Comparison of ENCODE assay signal across 8 cellular contexts in the genomic region with DNA sequence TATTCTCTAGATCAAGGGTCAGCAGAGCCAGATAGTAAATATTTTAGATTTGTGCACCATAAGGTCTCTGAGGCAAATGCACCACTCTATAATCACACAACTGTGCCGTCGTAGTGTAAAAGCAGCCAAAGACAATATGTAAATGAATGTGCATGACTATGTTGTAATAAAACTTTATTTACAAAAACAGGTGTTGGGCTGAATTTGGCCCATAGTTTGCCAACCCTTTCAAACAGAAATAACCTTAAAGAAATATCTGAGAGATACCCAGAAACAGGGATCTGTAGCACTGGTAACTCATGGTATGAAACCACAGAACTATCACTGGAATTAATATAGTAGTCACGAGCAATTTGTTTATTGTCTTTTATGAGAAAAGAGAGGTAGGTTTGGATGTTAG.
DNase-seq lines count a peak whose midpoint lies in the region; ATAC-seq lines count a peak whose summit lies in the region.
"Had no signal": no experiment of that assay in that cellular context is flagged by ENCODE, and none has a peak within 500 bp of the region (broad histone marks: within the 10 kb centered on the region; RNA-seq: fewer than 3 reads in every experiment).

No MANE protein-coding gene starts in this region.

- peaks cover 52% of the 10 kb centered on the region for H3K36me3 Mint-ChIP-seq in activated T-helper 2 cell treated with anti-CD3 and anti-CD28 coated beads, Interferon-gamma antibody, Interleukin-2, Interleukin-4, amounts not matched to agents 10 μg/mL and 5 μg/mL and 100 μg/mL, durations not matched to agents 14 hours and 24 hours and 36 hours (ENCODE audit: low read depth)
- peaks cover 53 to 80% of the 10 kb centered on the region in 2 donors for H3K36me3 Mint-ChIP-seq in stimulated activated naive B cell treated with anti-CD40 and anti-IgM and Interleukin-4, amounts not matched to agents 10 μg/mL and 1 μg/mL and 100 μg/mL, for 72 hours

- DNase-seq in activated T-helper 2 cell treated with anti-CD3 and anti-CD28 coated beads, Interferon-gamma antibody, Interleukin-2, Interleukin-4, amounts not matched to agents 10 μg/mL and 5 μg/mL and 100 μg/mL, durations not matched to agents 14 hours and 24 hours and 36 hours (ENCODE audit: low spot score): no peak
- no peak for DNase-seq in stimulated activated naive B cell treated with anti-CD40 and anti-IgM and Interleukin-4, amounts not matched to agents 10 μg/mL and 1 μg/mL and 100 μg/mL, for 72 hours
- DNase-seq in EL: no peak
- DNase-seq in RPMI8226: no peak
- DNase-seq in SIG-M5 treated with dmso at 0.1 percent for 504 hours (lab: John Stamatoyannopoulos, UW; ENCODE audit: unreplicated experiment): no peak
- DNase-seq: amygdala had no signal

- no peaks in the 10 kb centered on the region for H3K9me3 Mint-ChIP-seq in activated T-helper 2 cell treated with anti-CD3 and anti-CD28 coated beads, Interferon-gamma antibody, Interleukin-2, Interleukin-4, amounts not matched to agents 10 μg/mL and 5 μg/mL and 100 μg/mL, durations not matched to agents 14 hours and 24 hours and 36 hours
- peaks cover 0 to 3% of the 10 kb centered on the region in 2 donors for H3K9me3 Mint-ChIP-seq in stimulated activated naive B cell treated with anti-CD40 and anti-IgM and Interleukin-4, amounts not matched to agents 10 μg/mL and 1 μg/mL and 100 μg/mL, for 72 hours

- H3K4me3 Mint-ChIP-seq in activated T-helper 2 cell treated with anti-CD3 and anti-CD28 coated beads, Interferon-gamma antibody, Interleukin-2, Interleukin-4, amounts not matched to agents 10 μg/mL and 5 μg/mL and 100 μg/mL, durations not matched to agents 14 hours and 24 hours and 36 hours (ENCODE audit: low read depth): peak overlapping the region; percentile 46
- H3K4me3 Mint-ChIP-seq in stimulated activated naive B cell treated with anti-CD40 and anti-IgM and Interleukin-4, amounts not matched to agents 10 μg/mL and 1 μg/mL and 100 μg/mL, for 72 hours: peak overlapping the region; percentile 43 to 61

- H3K27me3 Mint-ChIP-seq in activated T-helper 2 cell treated with anti-CD3 and anti-CD28 coated beads, Interferon-gamma antibody, Interleukin-2, Interleukin-4, amounts not matched to agents 10 μg/mL and 5 μg/mL and 100 μg/mL, durations not matched to agents 14 hours and 24 hours and 36 hours (ENCODE audit: low read depth): no peaks in the 10 kb centered on the region
- H3K27me3 Mint-ChIP-seq in stimulated activated naive B cell treated with anti-CD40 and anti-IgM and Interleukin-4, amounts not matched to agents 10 μg/mL and 1 μg/mL and 100 μg/mL, for 72 hours: no peaks in the 10 kb centered on the region

- peak overlapping the region; percentile 90 for H3K27ac Mint-ChIP-seq in activated T-helper 2 cell treated with anti-CD3 and anti-CD28 coated beads, Interferon-gamma antibody, Interleukin-2, Interleukin-4, amounts not matched to agents 10 μg/mL and 5 μg/mL and 100 μg/mL, durations not matched to agents 14 hours and 24 hours and 36 hours
- H3K27ac Mint-ChIP-seq in stimulated activated naive B cell treated with anti-CD40 and anti-IgM and Interleukin-4, amounts not matched to agents 10 μg/mL and 1 μg/mL and 100 μg/mL, for 72 hours: peak overlapping the region; percentile 94

- intact Hi-C loops in activated T-helper 2 cell treated with anti-CD3 and anti-CD28 coated beads, Interferon-gamma antibody, Interleukin-2, Interleukin-4, amounts not matched to agents 10 μg/mL and 5 μg/mL and 100 μg/mL, durations not matched to agents 14 hours and 24 hours and 36 hours (cut with micrococcal nuclease): loop anchor here (5.0 kb wide), 1 partner anchor 35 kb away; no protein-coding TSS in a partner anchor

- ATAC-seq in GM19351 (IDR thresholded peaks at IDR 0.05; ENCODE audit: unreplicated experiment) (peak; percentile 21), HG02938 (IDR thresholded peaks at IDR 0.05; ENCODE audit: unreplicated experiment) (peak; percentile 22)
- peak; percentile 53 to 58 for ATAC-seq in stimulated activated naive B cell treated with anti-CD40 and anti-IgM and Interleukin-4, amounts not matched to agents 10 μg/mL and 1 μg/mL and 100 μg/mL, for 72 hours (replicated peaks)

- peaks cover 66% of the 10 kb centered on the region for H3K4me1 Mint-ChIP-seq in activated T-helper 2 cell treated with anti-CD3 and anti-CD28 coated beads, Interferon-gamma antibody, Interleukin-2, Interleukin-4, amounts not matched to agents 10 μg/mL and 5 μg/mL and 100 μg/mL, durations not matched to agents 14 hours and 24 hours and 36 hours (ENCODE audit: low read depth)
- peaks cover 58 to 80% of the 10 kb centered on the region in 2 donors for H3K4me1 Mint-ChIP-seq in stimulated activated naive B cell treated with anti-CD40 and anti-IgM and Interleukin-4, amounts not matched to agents 10 μg/mL and 1 μg/mL and 100 μg/mL, for 72 hours
